8 cellular contexts compared by ENCODE assay signal in the genomic region with DNA sequence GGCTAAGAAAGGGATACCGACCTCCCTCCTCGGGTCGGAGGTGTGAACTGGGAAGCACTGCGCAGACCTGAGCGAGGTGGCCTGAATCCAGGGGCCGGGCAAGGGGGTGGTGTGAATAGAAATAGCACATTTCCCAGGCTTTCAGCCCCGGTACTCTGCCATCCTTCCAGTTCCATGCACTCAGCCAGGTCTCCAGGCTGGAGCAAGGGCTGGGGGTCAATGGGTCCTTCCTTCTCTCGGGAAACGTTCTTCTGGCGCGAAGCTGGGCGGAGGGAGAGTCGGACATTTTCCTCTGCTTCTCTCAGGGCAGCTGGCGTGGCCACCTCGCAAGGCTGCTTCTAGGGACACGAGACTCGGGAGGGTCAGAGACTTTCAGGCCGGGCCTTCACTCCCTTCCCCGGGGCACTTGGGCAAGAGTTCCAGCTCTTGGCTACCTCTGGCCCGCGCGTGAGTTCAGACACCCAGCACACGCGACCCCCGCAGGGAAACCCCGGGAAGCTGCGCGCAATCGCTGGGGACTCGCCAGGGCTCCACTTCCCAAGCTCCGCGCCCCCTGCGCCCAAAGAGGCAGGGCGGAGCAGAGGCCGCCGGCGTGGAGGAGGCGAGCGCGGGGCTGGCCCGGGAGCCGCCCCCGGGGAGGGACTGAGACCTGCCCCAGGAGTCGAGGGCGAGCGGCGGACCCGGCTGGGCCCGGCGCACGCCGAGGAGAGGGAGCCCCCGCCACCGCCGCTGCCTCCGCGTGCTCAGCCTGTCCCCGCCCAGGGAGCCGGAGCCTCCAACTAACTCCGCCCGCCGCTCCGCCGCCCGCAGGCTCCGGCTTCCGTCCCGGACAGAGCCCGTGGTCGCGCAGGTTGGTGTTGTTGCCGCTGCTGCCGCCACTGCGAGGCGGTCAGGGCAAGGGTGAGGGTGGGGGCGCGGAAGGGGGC.
DNase-seq lines count a peak whose midpoint lies in the region; ATAC-seq lines count a peak whose summit lies in the region.

Gene PAM, plus strand, starts transcription at position 807 of the 926 bp plus-strand sequence. CDS start 110,891 bp downstream, outside the sequence.

- peak; percentile 18 for DNase-seq in NCI-H1105 (lab: John Stamatoyannopoulos, UW)
- peak; percentile 67 for DNase-seq in T1000 (lab: John Stamatoyannopoulos, UW)
- peak; percentile 92 for DNase-seq in astrocyte of the hippocampus (ENCODE audit: low read depth, low spot score)
- DNase-seq in hypothalamus (lab: John Stamatoyannopoulos, UW): peak in 40 of 51 donors; percentile 5 to 73 (median 46)
- DNase-seq in skeletal muscle cell (ENCODE audit: low read depth): no peak
- DNase-seq in middle frontal gyrus (ENCODE audit: extremely low spot score, low spot score): no peak

- ATAC-seq in GM18498 (IDR thresholded peaks at IDR 0.05; ENCODE audit: unreplicated experiment) (peak; percentile 90), HG02623 (IDR thresholded peaks at IDR 0.05; ENCODE audit: unreplicated experiment) (peak; percentile 78)

- H3K4me3 ChIP-seq in skeletal muscle cell (ENCODE audit: low read depth, low read length): peak within 1 kb of the TSS; percentile 91

Comparison
In these comparisons a context has a peak if more than half of its experiments do, and no peak if none do; other contexts are left out.
1. DNase-seq: peak in NCI-H1105 (single experiment), T1000 (single experiment), astrocyte of the hippocampus (single experiment) and hypothalamus (40 of 51); none in skeletal muscle cell (single experiment) and middle frontal gyrus (single experiment).